15 cellular contexts compared by ENCODE assay signal in genomic region chr1:83497563-83497962, GRCh38.
A peak's percentile ranks its signal among the peaks of the same experiment; 100 is the strongest.
DNase-seq lines count a peak whose midpoint lies in the region; ATAC-seq and TF ChIP-seq lines count a peak whose summit lies in the region.
"Had no signal": no experiment of that assay in that cellular context is flagged by ENCODE, and none has a peak within 500 bp of the region (broad histone marks: within the 10 kb centered on the region; RNA-seq: fewer than 3 reads in every experiment).

No MANE protein-coding gene starts in this region.

- no peak overlapping the region for H2BK5ac ChIP-seq in H9 (ENCODE audit: insufficient read length, low read length)

- TF ChIP-seq POLR2A in transverse colon (IDR thresholded peaks at IDR 0.05): no peak

- H3K23me2 ChIP-seq in H9 (ENCODE audit: insufficient read length, low read depth, low read length, poor library complexity, severe bottlenecking): no peaks in the 10 kb centered on the region

- H3K27ac Mint-ChIP-seq in H9: no peak overlapping the region
- H3K27ac Mint-ChIP-seq: activated CD8-positive, alpha-beta T cell treated with anti-CD3 and anti-CD28 coated beads, Interleukin-2, amount 10 ng/mL, durations not matched to agents 7 days and 5 days; activated naive CD8-positive, alpha-beta T cell treated with anti-CD3 and anti-CD28 coated beads for 36 hours had no signal

- no peaks in the 10 kb centered on the region for H3K79me2 ChIP-seq in H9 (ENCODE audit: insufficient read depth, low read length)

- WGBS in H9 (ENCODE audit: extremely low coverage, insufficient read length, low lambda C conversion rate): no CpG with 5 or more reads among the region's 1 CpG
- 63 to 78% methylated on average over 1 of the region's 1 CpG for whole genome bisulfite sequencing in transverse colon (ENCODE audit: low coverage in 1 of 2), 2 donors

- DNase-seq in BJ (ENCODE audit: low read depth): no peak
- DNase-seq in H9: peak; percentile 27
- DNase-seq in astrocyte of the spinal cord (ENCODE audit: low read depth, low spot score): no peak
- DNase-seq in islet precursor cell: peak; percentile 53
- DNase-seq in transverse colon: no peak
- DNase-seq in C1 segment of cervical spinal cord (lab: John Stamatoyannopoulos, UW): no peak
- DNase-seq in Right ventricle myocardium superior: no peak
- no peak for DNase-seq in effector CD4-positive, alpha-beta T cell
- DNase-seq: activated CD8-positive, alpha-beta T cell treated with anti-CD3 and anti-CD28 coated beads, Interleukin-2, amount 10 ng/mL, durations not matched to agents 7 days and 5 days; activated naive CD8-positive, alpha-beta T cell treated with anti-CD3 and anti-CD28 coated beads for 36 hours; Calu3; NCI-H345; stimulated activated CD4-positive, alpha-beta T cell treated with anti-CD3 and anti-CD28 coated beads, Interleukin-2, amount 100 ng/mL, for 24 hours; stimulated activated naive CD8-positive, alpha-beta T cell treated with anti-CD3 and anti-CD28 coated beads, Interleukin-15, Interleukin-2, amounts not matched to agents 100 U/mL and 50 U/mL, for 24 hours had no signal

- H3K18ac ChIP-seq in H9 (ENCODE audit: insufficient read length, low read depth, low read length): no peak overlapping the region

- no peak overlapping the region for H3T11ph ChIP-seq in H9 (ENCODE audit: low read length)

- CTCF ChIA-PET in BJ (lab: Yijun Ruan, JAX): no interaction called here

- H4K20me1 ChIP-seq in H9 (ENCODE audit: control insufficient read depth, insufficient read depth, insufficient read length): no peaks in the 10 kb centered on the region

- POLR2A ChIA-PET in BJ (lab: Charles Lee): no interaction called here

- no peak overlapping the region for H2BK15ac ChIP-seq in H9 (ENCODE audit: low read depth, low read length)

- H3K4me3 Mint-ChIP-seq in H9: no peak overlapping the region
- H3K4me3 Mint-ChIP-seq: activated CD8-positive, alpha-beta T cell treated with anti-CD3 and anti-CD28 coated beads, Interleukin-2, amount 10 ng/mL, durations not matched to agents 7 days and 5 days; activated naive CD8-positive, alpha-beta T cell treated with anti-CD3 and anti-CD28 coated beads for 36 hours had no signal

- no peak overlapping the region for H4K5ac ChIP-seq in H9 (ENCODE audit: insufficient read length, low read depth, low read length)

- H3K9me3 Mint-ChIP-seq in H9: no peaks in the 10 kb centered on the region
- H3K9me3 Mint-ChIP-seq: activated naive CD8-positive, alpha-beta T cell treated with anti-CD3 and anti-CD28 coated beads for 36 hours had no signal

- no peak overlapping the region for H2AFZ ChIP-seq in H9 (ENCODE audit: low read length)

- H2BK20ac ChIP-seq in H9 (ENCODE audit: low read depth, low read length, poor library complexity, severe bottlenecking): no peak overlapping the region

- no peak overlapping the region for H2AK5ac ChIP-seq in H9 (ENCODE audit: insufficient read length, low read length)

- H3K14ac ChIP-seq in H9 (ENCODE audit: insufficient read depth, low read length): no peak overlapping the region

- no peak overlapping the region for H2BK120ac ChIP-seq in H9 (ENCODE audit: low read depth, low read length, poor library complexity, severe bottlenecking)

- H4K91ac ChIP-seq in H9 (ENCODE audit: insufficient read length, low read depth, low read length): no peak overlapping the region

- no peaks in the 10 kb centered on the region for H3K4me1 Mint-ChIP-seq in H9

- in situ Hi-C loops in astrocyte of the spinal cord (cut with HindIII; ENCODE audit: low sequenced_read_pairs): no loop called here
- in situ Hi-C loops in transverse colon (cut with MboI; ENCODE audit: low pct_ligation_motif_present in 1 of 4, low pct_unique_long_range_greater_than_20kb in 1 of 4, low sequenced_read_pairs in 3 of 4): no loop called here

- H3K27me3 ChIP-seq in BJ (ENCODE audit: control insufficient read depth, insufficient read depth, low read length) (no peaks in the 10 kb centered on the region), H9 (ENCODE audit: insufficient read depth, low read length) (no peaks in the 10 kb centered on the region), transverse colon (no peaks in the 10 kb centered on the region)

- H3K27ac ChIP-seq in H9 (ENCODE audit: insufficient read length, low read depth, low read length) (no peak overlapping the region), transverse colon (no peak overlapping the region)

- H3K23ac ChIP-seq in H9 (ENCODE audit: insufficient read length, low read depth, low read length): no peak overlapping the region

- H3K4me2 ChIP-seq in H9 (ENCODE audit: insufficient read depth, insufficient read length, low read length): no peak overlapping the region

- TF ChIP-seq CTCF in BJ (IDR thresholded peaks at IDR 0.05; ENCODE audit: insufficient read depth, low read depth, low read length) (peak; percentile 43), H9 (conservative IDR thresholded peaks at IDR 0.05) (peak; percentile 58), astrocyte of the spinal cord (IDR thresholded peaks at IDR 0.05; ENCODE audit: low read depth, low read length) (peak; percentile 15), transverse colon (IDR thresholded peaks at IDR 0.05) (no peak)

- H3K79me1 ChIP-seq in H9 (ENCODE audit: insufficient read depth, low read depth, low read length, poor library complexity, severe bottlenecking): no peaks in the 10 kb centered on the region

- H3K36me3 Mint-ChIP-seq in H9 (ENCODE audit: insufficient read depth in 1 of 3, low read depth in 3 of 3): no peaks in the 10 kb centered on the region

- no peaks in the 10 kb centered on the region for H3K36me3 ChIP-seq in BJ (ENCODE audit: control insufficient read depth, insufficient read depth, low read length)
- no peaks in the 10 kb centered on the region for H3K36me3 ChIP-seq in transverse colon

- no peak overlapping the region for H3K9ac ChIP-seq in H9 (ENCODE audit: extremely low read depth, insufficient read length, low read length)

- ATAC-seq in Right ventricle myocardium superior (ENCODE audit: poor library complexity): no peak
- ATAC-seq: activated CD8-positive, alpha-beta T cell treated with anti-CD3 and anti-CD28 coated beads, Interleukin-2, amount 10 ng/mL, durations not matched to agents 7 days and 5 days; K562; stimulated activated naive CD8-positive, alpha-beta T cell treated with anti-CD3 and anti-CD28 coated beads, Interleukin-15, Interleukin-2, amounts not matched to agents 100 U/mL and 50 U/mL, for 24 hours had no signal

- H3K4ac ChIP-seq in H9 (ENCODE audit: low read depth, low read length): no peak overlapping the region

- H4K8ac ChIP-seq in H9 (replicated peaks; ENCODE audit: insufficient read length, low read depth, low read length): no peak overlapping the region

- H3K56ac ChIP-seq in H9 (ENCODE audit: insufficient read length, low read depth, low read length): no peak overlapping the region

- no peak for TF ChIP-seq EP300 in transverse colon (IDR thresholded peaks at IDR 0.05; ENCODE audit: low read depth)

- no peak overlapping the region for H3K4me3 ChIP-seq in BJ (ENCODE audit: low read depth, low read length)
- no peak overlapping the region for H3K4me3 ChIP-seq in astrocyte of the spinal cord (ENCODE audit: low read depth, low read length)
- H3K4me3 ChIP-seq in transverse colon: no peak overlapping the region
- H3K4me3 ChIP-seq: K562 had no signal

- H3K4me1 ChIP-seq in H9 (ENCODE audit: insufficient read depth, low read length) (no peaks in the 10 kb centered on the region), transverse colon (no peaks in the 10 kb centered on the region)

- no peaks in the 10 kb centered on the region; the same call in 1 of the 2 replicates for H3K27me3 Mint-ChIP-seq in H9 (ENCODE audit: low read depth)
- H3K27me3 Mint-ChIP-seq: activated naive CD8-positive, alpha-beta T cell treated with anti-CD3 and anti-CD28 coated beads for 36 hours had no signal

- intact Hi-C loops in transverse colon (cut with DNase I; ENCODE audit: low total_unique reads) (no loop called here), Right ventricle myocardium superior (cut with DNase I) (no loop called here)

- H3K9me3 ChIP-seq in H9 (ENCODE audit: control insufficient read depth, low read depth, low read length) (no peaks in the 10 kb centered on the region), transverse colon (no peaks in the 10 kb centered on the region)

- no peak overlapping the region for H2BK12ac ChIP-seq in H9 (ENCODE audit: insufficient read length, low read depth, low read length)

Comparison
In these comparisons a context has a peak if more than half of its experiments do, and no peak if none do; other contexts are left out.
1. DNase-seq: peak in H9 (single experiment) and islet precursor cell (single experiment); none in BJ (single experiment), astrocyte of the spinal cord (single experiment), transverse colon (single experiment), C1 segment of cervical spinal cord (0 of 14), Right ventricle myocardium superior (single experiment) and effector CD4-positive, alpha-beta T cell (single experiment).
2. CTCF ChIP-seq: peak in BJ (single experiment), H9 (single experiment) and astrocyte of the spinal cord (single experiment); none in transverse colon (0 of 5).